14 cellular contexts compared by ENCODE assay signal in genomic region chr2:146701183-146701582, GRCh38.
DNase-seq lines count a peak whose midpoint lies in the region; ATAC-seq and TF ChIP-seq lines count a peak whose summit lies in the region.
"Had no signal": no experiment of that assay in that cellular context is flagged by ENCODE, and none has a peak within 500 bp of the region (broad histone marks: within the 10 kb centered on the region; RNA-seq: fewer than 3 reads in every experiment).

No MANE protein-coding gene starts in this region.

- DNase-seq in GM12864 (ENCODE audit: low read depth), result no peak
- DNase-seq in HFFc6, result no peak
- peak; percentile 29 to 56 for DNase-seq in SJCRH30
- DNase-seq in iPS DF 19.7 (ENCODE audit: low read depth, low spot score), result peak; percentile 63
- no peak for DNase-seq in SHP77 (lab: John Stamatoyannopoulos, UW)
- DNase-seq in COLO829 (ENCODE audit: low spot score), result no peak
- DNase-seq: activated CD4-positive, alpha-beta memory T cell treated with anti-CD3 and anti-CD28 coated beads for 36 hours; CD4-positive, alpha-beta memory T cell; NCI-H1092; NCI-H446; stimulated activated naive CD8-positive, alpha-beta T cell treated with anti-CD3 and anti-CD28 coated beads, Interleukin-15, amount 100 ng/mL, for 72 hours had no signal

- no peaks in the 10 kb centered on the region; the same call in 1 of the 2 replicates for H3K27me3 Mint-ChIP-seq in HFFc6 (ENCODE audit: insufficient read depth)
- H3K27me3 Mint-ChIP-seq: activated CD4-positive, alpha-beta memory T cell treated with anti-CD3 and anti-CD28 coated beads for 36 hours; CD4-positive, alpha-beta memory T cell; stimulated activated naive CD8-positive, alpha-beta T cell treated with anti-CD3 and anti-CD28 coated beads, Interleukin-15, amount 100 ng/mL, for 72 hours had no signal

- no peak overlapping the region for H3K4me3 ChIP-seq in GM12864 (ENCODE audit: low read depth, low read length)
- no peak overlapping the region for H3K4me3 ChIP-seq in SJCRH30

- no peak overlapping the region for H3K27ac Mint-ChIP-seq in HFFc6
- H3K27ac Mint-ChIP-seq: activated CD4-positive, alpha-beta memory T cell treated with anti-CD3 and anti-CD28 coated beads for 36 hours; activated T-helper 2 cell treated with anti-CD3 and anti-CD28 coated beads, Interferon-gamma antibody, Interleukin-2, Interleukin-4, amounts not matched to agents 10 μg/mL and 5 μg/mL and 100 μg/mL, durations not matched to agents 14 hours and 24 hours and 36 hours; CD4-positive, alpha-beta memory T cell had no signal

- H3K27ac ChIP-seq in SJCRH30, result no peak overlapping the region

- H3K36me3 ChIP-seq in SJCRH30, result no peaks in the 10 kb centered on the region

- no peaks in the 10 kb centered on the region for H3K36me3 Mint-ChIP-seq in HFFc6 (ENCODE audit: low read depth)
- H3K36me3 Mint-ChIP-seq: activated CD4-positive, alpha-beta memory T cell treated with anti-CD3 and anti-CD28 coated beads for 36 hours; CD4-positive, alpha-beta memory T cell had no signal

- peaks cover 17% of the 10 kb centered on the region for H3K9me3 Mint-ChIP-seq in HFFc6

- TF ChIP-seq CTCF in GM12864 (IDR thresholded peaks at IDR 0.05; ENCODE audit: low read depth, low read length, missing control alignments) (peak; percentile 34), HFFc6 (IDR thresholded peaks at IDR 0.05) (peak; percentile 8; the same call in 1 of the 2 replicates)

- H3K4me3 Mint-ChIP-seq in HFFc6, result no peak overlapping the region
- H3K4me3 Mint-ChIP-seq: activated CD4-positive, alpha-beta memory T cell treated with anti-CD3 and anti-CD28 coated beads for 36 hours; CD4-positive, alpha-beta memory T cell; stimulated activated naive CD8-positive, alpha-beta T cell treated with anti-CD3 and anti-CD28 coated beads, Interleukin-15, amount 100 ng/mL, for 72 hours had no signal

- no peaks in the 10 kb centered on the region for H3K4me1 ChIP-seq in SJCRH30

- peaks cover 5% of the 10 kb centered on the region; the same call in 1 of the 2 replicates for H3K9me3 ChIP-seq in SJCRH30 (replicated peaks)

- no peak for ATAC-seq in GM19035 (IDR thresholded peaks at IDR 0.05; ENCODE audit: unreplicated experiment)
- no peak for ATAC-seq in GM18873 (IDR thresholded peaks at IDR 0.05; ENCODE audit: low FRiP score, unreplicated experiment)
- ATAC-seq: stimulated activated naive CD8-positive, alpha-beta T cell treated with anti-CD3 and anti-CD28 coated beads, Interleukin-15, amount 100 ng/mL, for 72 hours had no signal

- no peaks in the 10 kb centered on the region for H3K4me1 Mint-ChIP-seq in HFFc6 (ENCODE audit: low read depth)
- H3K4me1 Mint-ChIP-seq: CD4-positive, alpha-beta memory T cell; stimulated activated naive CD8-positive, alpha-beta T cell treated with anti-CD3 and anti-CD28 coated beads, Interleukin-15, amount 100 ng/mL, for 72 hours had no signal

- no peaks in the 10 kb centered on the region for H3K27me3 ChIP-seq in SJCRH30

Comparison
In these comparisons a context has a peak if more than half of its experiments do, and no peak if none do; other contexts are left out.
1. DNase-seq: peak in SJCRH30 (2 of 2) and iPS DF 19.7 (single experiment); none in GM12864 (single experiment), HFFc6 (single experiment), SHP77 (0 of 2) and COLO829 (single experiment).